Comparison of ENCODE assay signal across 20 cellular contexts in the genomic region with DNA sequence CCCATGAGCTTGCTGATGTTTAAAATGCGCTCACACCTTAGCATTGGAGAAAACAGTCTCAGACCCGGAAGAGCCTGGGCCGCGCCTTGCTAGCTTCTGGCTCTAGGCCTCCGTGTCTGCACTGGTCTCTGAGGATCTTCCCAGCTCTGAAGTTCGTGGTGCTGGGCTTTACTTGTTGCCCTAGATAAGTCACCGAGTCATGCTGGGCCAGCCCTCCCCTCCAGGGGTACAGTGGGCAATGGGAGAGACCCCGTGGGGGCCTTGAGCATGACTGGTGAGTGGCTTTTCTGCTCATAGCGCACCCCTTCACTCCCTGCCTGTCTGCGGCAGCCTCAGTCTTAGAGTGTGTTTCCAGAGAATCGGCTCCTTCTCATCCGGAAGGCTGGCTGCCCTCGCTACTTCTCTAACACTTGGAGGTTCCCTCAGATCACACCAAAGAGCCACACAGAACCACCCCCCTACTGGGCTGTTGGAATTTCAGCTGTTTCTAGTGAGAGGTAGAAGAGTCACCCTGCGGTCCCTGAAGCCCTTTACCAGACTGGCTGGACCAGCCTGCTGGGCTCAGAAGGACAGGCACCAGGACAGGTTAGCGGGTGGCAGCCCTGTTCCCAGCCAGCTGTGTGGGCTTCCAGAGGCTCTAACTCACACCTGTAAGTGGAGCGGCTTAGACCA. TPM values are rescaled to one million over a fixed set of nuclear protein-coding genes. Genes with fewer than 3 reads are reported as not detected.
DNase-seq lines count a peak whose midpoint lies in the region; ATAC-seq, FAIRE-seq and TF ChIP-seq lines count a peak whose summit lies in the region.
"Had no signal": no experiment of that assay in that cellular context is flagged by ENCODE, and none has a peak within 500 bp of the region (broad histone marks: within the 10 kb centered on the region; RNA-seq: fewer than 3 reads in every experiment).

No MANE protein-coding gene starts in this region.

- dilution Hi-C loops in IMR-90 (cut with HindIII; ENCODE audit: low sequenced_read_pairs, unreplicated experiment): no loop called here

- no peak overlapping the region for H2BK15ac ChIP-seq in IMR-90 (ENCODE audit: low read depth, low read length)

- no peak overlapping the region for H3K14ac ChIP-seq in IMR-90 (replicated peaks; ENCODE audit: low read depth, low read length)

- no peaks in the 10 kb centered on the region for H3K9me3 Mint-ChIP-seq in activated T-cell treated with anti-CD3 and anti-CD28 coated beads, Interleukin-2, amount 50 U/mL, for 24 hours
- H3K9me3 Mint-ChIP-seq: H9 had no signal

- ATAC-seq in IMR-90 (ENCODE audit: low read depth): no peak
- ATAC-seq in K562: peak; percentile 28; the same call in 2 of the 3 replicates
- ATAC-seq in mucosa of descending colon: peak; percentile 46
- ATAC-seq in GM19397 (IDR thresholded peaks at IDR 0.05; ENCODE audit: unreplicated experiment): no peak

- no peak overlapping the region for H2BK120ac ChIP-seq in IMR-90 (ENCODE audit: low read depth, low read length)

- no peak overlapping the region for H3K4me2 ChIP-seq in IMR-90 (ENCODE audit: low read depth, low read length)
- no peak overlapping the region for H3K4me2 ChIP-seq in K562 (ENCODE audit: insufficient read depth, low read length)

- H4K20me1 ChIP-seq in IMR-90 (ENCODE audit: insufficient read depth, low read length) (no peaks in the 10 kb centered on the region), K562 (replicated peaks; ENCODE audit: control insufficient read depth, insufficient read depth, low read length) (no peaks in the 10 kb centered on the region; the same call in 1 of the 2 replicates)

- H4K91ac ChIP-seq in IMR-90 (ENCODE audit: insufficient read depth, low read depth, low read length): no peak overlapping the region

- no peaks in the 10 kb centered on the region for H3K79me2 ChIP-seq in K562 (ENCODE audit: control insufficient read depth, insufficient read depth, low read length)

- no peak overlapping the region for H3K4me3 ChIP-seq in IMR-90 (ENCODE audit: insufficient read depth, low read depth, low read length)
- H3K4me3 ChIP-seq in K562: no peak overlapping the region
- no peak overlapping the region for H3K4me3 ChIP-seq in mucosa of descending colon
- H3K4me3 ChIP-seq in small intestine (ENCODE audit: low read depth in 1 of 2, low read length in 2 of 2): no peak overlapping the region
- H3K4me3 ChIP-seq: GM23248 had no signal

- TF ChIP-seq CTCF in IMR-90 (conservative IDR thresholded peaks at IDR 0.05; ENCODE audit: low read depth, low read length): no peak
- no peak for TF ChIP-seq CTCF in K562 (IDR thresholded peaks at IDR 0.05 in 2 of 3, conservative IDR thresholded peaks at IDR 0.05 in 1 of 3; ENCODE audit: insufficient read depth in 2 of 3, low read depth in 1 of 3, low read length in 3 of 3)
- no peak for TF ChIP-seq CTCF in mucosa of descending colon (IDR thresholded peaks at IDR 0.05)

- H3K18ac ChIP-seq in IMR-90 (ENCODE audit: low read depth, low read length): no peak overlapping the region

- peaks cover 1% of the 10 kb centered on the region for H3K4me1 ChIP-seq in IMR-90 (ENCODE audit: control insufficient read depth, insufficient read depth, low read length)
- no peaks in the 10 kb centered on the region for H3K4me1 ChIP-seq in K562 (replicated peaks in 1 of 2; ENCODE audit: control insufficient read depth in 2 of 2, insufficient read depth in 2 of 2, low read length in 2 of 2)
- peaks cover 25% of the 10 kb centered on the region for H3K4me1 ChIP-seq in mucosa of descending colon (ENCODE audit: low read depth)
- H3K4me1 ChIP-seq in small intestine (ENCODE audit: control insufficient read depth in 2 of 2, insufficient read depth in 1 of 2, low read depth in 1 of 2, low read length in 1 of 2): no peaks in the 10 kb centered on the region

- H4K5ac ChIP-seq in IMR-90 (ENCODE audit: low read depth, low read length): no peak overlapping the region

- no peak overlapping the region for H3K4ac ChIP-seq in IMR-90 (ENCODE audit: low read depth, low read length)

- H2AFZ ChIP-seq in IMR-90 (replicated peaks; ENCODE audit: low read length, poor library complexity) (peak overlapping the region; percentile 38), K562 (ENCODE audit: low read depth, low read length) (no peak overlapping the region)
- H2AFZ ChIP-seq: GM23248 had no signal

- no peaks in the 10 kb centered on the region for H3K36me3 Mint-ChIP-seq in activated T-cell treated with anti-CD3 and anti-CD28 coated beads, Interleukin-2, amount 50 U/mL, for 24 hours (ENCODE audit: low read depth)
- H3K36me3 Mint-ChIP-seq: CD4-positive, CD25-positive, alpha-beta regulatory T cell; IgD-negative memory B cell had no signal

- POLR2A ChIA-PET in IMR-90 (lab: Charles Lee; ENCODE audit: unreplicated experiment) (no interaction called here), K562 (lab: Yijun Ruan, JAX) (interaction anchor here (0.5 to 0.6 kb wide), 2 partner anchors 11 to 372 kb away, joined by 3 read pairs; no protein-coding TSS in a partner anchor)

- FAIRE-seq in K562 (lab: Jason Lieb, UNC) (no peak), small intestine (lab: Jason Lieb, UNC) (no peak)

- no peak overlapping the region for H2AK5ac ChIP-seq in IMR-90 (ENCODE audit: low read depth, low read length)

- H3K27ac ChIP-seq in IMR-90 (ENCODE audit: insufficient read depth, low read length) (no peak overlapping the region), K562 (ENCODE audit: extremely low read depth, low read depth, low read length) (no peak overlapping the region), small intestine (ENCODE audit: low read depth in 1 of 2, low read length in 1 of 2) (no peak overlapping the region)
- H3K27ac ChIP-seq: GM23248 had no signal

- no peaks in the 10 kb centered on the region for H3K79me1 ChIP-seq in IMR-90 (ENCODE audit: low read depth in 1 of 2, low read length in 2 of 2)

- no peak for DNase-seq in IMR-90
- DNase-seq in K562 (ENCODE audit: extremely low read depth in 1 of 4, low spot score in 3 of 4): no peak
- no peak for DNase-seq in mucosa of descending colon
- peak; percentile 5 for DNase-seq in small intestine
- DNase-seq in activated T-cell treated with anti-CD3 and anti-CD28 coated beads, Interleukin-2, amount 50 U/mL, for 24 hours: no peak
- no peak for DNase-seq in SK-N-DZ (ENCODE audit: low spot score)
- DNase-seq: BE2C; CD4-positive, CD25-positive, alpha-beta regulatory T cell; DMS79; GM23248; H9; Karpas-422; MV-4-11; NCI-H1105 treated with DMSO at 0.1 percent for 48 hours; NCI-H2171 treated with DMSO at 0.1 percent for 48 hours; NCI-H524 treated with DMSO at 0.1 percent for 48 hours; Right ventricle myocardium superior had no signal

- no peak overlapping the region for H2BK5ac ChIP-seq in IMR-90 (ENCODE audit: low read depth, low read length, poor library complexity, severe bottlenecking)

- no peak overlapping the region for H3K4me3 Mint-ChIP-seq in activated T-cell treated with anti-CD3 and anti-CD28 coated beads, Interleukin-2, amount 50 U/mL, for 24 hours
- H3K4me3 Mint-ChIP-seq: H9, IgD-negative memory B cell had no signal

- H3K9me3 ChIP-seq in IMR-90 (ENCODE audit: control insufficient read depth, insufficient read depth, low read length) (no peaks in the 10 kb centered on the region), K562 (replicated peaks; ENCODE audit: control insufficient read depth, insufficient read depth, low read depth, low read length) (no peaks in the 10 kb centered on the region), mucosa of descending colon (no peaks in the 10 kb centered on the region), small intestine (ENCODE audit: control insufficient read depth, low read depth) (no peaks in the 10 kb centered on the region)
- H3K9me3 ChIP-seq: BE2C had no signal

- TF ChIP-seq POLR2A in IMR-90 (IDR thresholded peaks at IDR 0.05; ENCODE audit: low read depth, low read length): no peak
- TF ChIP-seq POLR2A in K562 (conservative IDR thresholded peaks at IDR 0.05): no peak

- 90% methylated on average over 2 of the region's 16 CpGs; no CpG with 5 or more reads in 1 of the 2 experiments for WGBS in IMR-90 (ENCODE audit: extremely low coverage in 2 of 2, insufficient read length in 1 of 2), 2 experiments
- WGBS in K562 (ENCODE audit: insufficient coverage, low coverage, missing lambda C conversion rate): under 1% methylated on average over 16 of the region's 16 CpGs
- WGBS in small intestine, 3 donors: 77 to 84% (median 79%) methylated on average over 16 of the region's 16 CpGs

- no peak overlapping the region for H3K23ac ChIP-seq in IMR-90 (ENCODE audit: low read depth, low read length)

- H3K9me1 ChIP-seq in IMR-90 (ENCODE audit: insufficient read depth, low read length) (peaks cover 7% of the 10 kb centered on the region), K562 (ENCODE audit: control insufficient read depth, insufficient read depth, low read length) (no peaks in the 10 kb centered on the region)

- H3K9ac ChIP-seq in IMR-90 (ENCODE audit: low read depth, low read length) (no peak overlapping the region), K562 (ENCODE audit: insufficient read depth in 1 of 2, low read depth in 2 of 2, low read length in 2 of 2) (no peak overlapping the region)
- H3K9ac ChIP-seq: GM23248 had no signal

- intact Hi-C loops in IMR-90 (cut with micrococcal nuclease): no loop called here
- intact Hi-C loops in K562 (cut with micrococcal nuclease): no loop called here
- intact Hi-C loops in mucosa of descending colon (cut with DNase I, micrococcal nuclease): no loop called here

- no peak overlapping the region for H3K27ac Mint-ChIP-seq in activated T-cell treated with anti-CD3 and anti-CD28 coated beads, Interleukin-2, amount 50 U/mL, for 24 hours
- H3K27ac Mint-ChIP-seq: CD4-positive, CD25-positive, alpha-beta regulatory T cell; IgD-negative memory B cell had no signal

- BruUV-seq in IMR-90 (replicated peaks; lab: Mats Ljungman, UMichigan) (no TSS peak), K562 (replicated peaks; lab: Mats Ljungman, UMichigan) (no TSS peak)

- TF ChIP-seq RAD21 in IMR-90 (IDR thresholded peaks at IDR 0.05; ENCODE audit: low read length) (no peak), K562 (CRISPR knock-in tag; conservative IDR thresholded peaks at IDR 0.05 in 1 of 2, IDR thresholded peaks at IDR 0.05 in 1 of 2) (no peak)

- H2BK20ac ChIP-seq in IMR-90 (ENCODE audit: low read depth, low read length): no peak overlapping the region

- H3K27me3 ChIP-seq in IMR-90 (ENCODE audit: control insufficient read depth, insufficient read depth, low read length): no peaks in the 10 kb centered on the region
- H3K27me3 ChIP-seq in K562 (ENCODE audit: control insufficient read depth in 2 of 2, insufficient read depth in 2 of 2, low read length in 2 of 2): peaks cover 27 to 76% of the 10 kb centered on the region in 2 experiments
- H3K27me3 ChIP-seq in small intestine (ENCODE audit: control insufficient read depth in 2 of 2, insufficient read depth in 2 of 2, low read length in 2 of 2): no peaks in the 10 kb centered on the region
- H3K27me3 ChIP-seq: BE2C had no signal

- CTCF ChIA-PET in IMR-90 (lab: Yijun Ruan, JAX): interaction anchor here (0.8 to 0.9 kb wide), 2 partner anchors 10 to 111 kb away, joined by 3 read pairs; no protein-coding TSS in a partner anchor
- CTCF ChIA-PET in K562 (lab: Yijun Ruan, JAX; ENCODE audit: low intra/inter-chr PET ratio): no interaction called here

- no peak overlapping the region for H4K8ac ChIP-seq in IMR-90 (ENCODE audit: low read depth in 2 of 2, low read length in 2 of 2)

- no peaks in the 10 kb centered on the region for H3K36me3 ChIP-seq in IMR-90 (ENCODE audit: control insufficient read depth, insufficient read depth, low read length)
- H3K36me3 ChIP-seq in K562 (ENCODE audit: control insufficient read depth, insufficient read depth, low read length): no peaks in the 10 kb centered on the region
- no peaks in the 10 kb centered on the region for H3K36me3 ChIP-seq in mucosa of descending colon (ENCODE audit: low read depth)
- H3K36me3 ChIP-seq in small intestine (ENCODE audit: control insufficient read depth in 2 of 2, insufficient read depth in 2 of 2, low read length in 2 of 2): no peaks in the 10 kb centered on the region
- H3K36me3 ChIP-seq: BE2C had no signal

- H3K27me3 Mint-ChIP-seq in activated T-cell treated with anti-CD3 and anti-CD28 coated beads, Interleukin-2, amount 50 U/mL, for 24 hours: peaks cover 58% of the 10 kb centered on the region

- TF ChIP-seq EP300 in K562 (IDR thresholded peaks at IDR 0.05; ENCODE audit: low read length): no peak

- H3K4me1 Mint-ChIP-seq in activated T-cell treated with anti-CD3 and anti-CD28 coated beads, Interleukin-2, amount 50 U/mL, for 24 hours (ENCODE audit: low read depth): no peaks in the 10 kb centered on the region
- H3K4me1 Mint-ChIP-seq: CD4-positive, CD25-positive, alpha-beta regulatory T cell; IgD-negative memory B cell had no signal

- H2AK9ac ChIP-seq in IMR-90 (replicated peaks; ENCODE audit: low read depth, low read length, poor library complexity): no peak overlapping the region

- H3K56ac ChIP-seq in IMR-90 (ENCODE audit: extremely low read depth, insufficient read depth, low read length): no peak overlapping the region

- in situ Hi-C loops in IMR-90 (cut with MboI; ENCODE audit: low sequenced_read_pairs) (no loop called here), K562 (cut with MboI) (no loop called here)

RNA-seq across cellular contexts. Expression of a gene that starts 17.7 kb away (rescaled TPM):
- total RNA-seq in IMR-90 (2012; rRNA removed): 5.0 and 8.6 TPM in 2 replicates
- polyA plus RNA-seq in IMR-90 (2012; rRNA removed): 2.9 and 3.1 TPM in 2 replicates
- polyA plus RNA-seq in IMR-90 (2012; cell fraction: cytosol; rRNA removed): 1.6 and 6.2 TPM in 2 replicates
- 1.4 and 4.7 TPM in 2 replicates for polyA plus RNA-seq in IMR-90 (2012; cell fraction: nucleus; rRNA removed; ENCODE audit: low replicate concordance)
- total RNA-seq in K562 (2011; cell fraction: chromatin; rRNA removed; ENCODE audit: low replicate concordance): not detected in 2 replicates
- not detected in 2 replicates for total RNA-seq in K562 (2011; cell fraction: nucleolus; rRNA removed)
- total RNA-seq in K562 (2011; cell fraction: nucleoplasm; rRNA removed): not detected in 2 replicates
- not detected in 2 replicates for total RNA-seq in K562 (2014; rRNA removed)
- not detected in 2 replicates for total RNA-seq in K562 (2014; rRNA removed; fragmentation: Illumina TruSeq; extraction: Trizol)
- total RNA-seq in K562 (2015; rRNA removed; fragmentation: Illumina TruSeq; extraction: Trizol): not detected in 2 replicates
- total RNA-seq in K562 (2021): 0.38 and 0.40 TPM in 2 replicates
- polyA plus RNA-seq in K562 (2011; rRNA removed): not detected in 2 replicates
- polyA plus RNA-seq in K562 (2011; cell fraction: cytosol; rRNA removed): not detected in 2 replicates
- polyA plus RNA-seq in K562 (2011; cell fraction: nucleus; rRNA removed): not detected in 2 replicates
- not detected in 2 replicates for polyA plus RNA-seq in K562 (2012)
- not detected in 2 replicates for polyA plus RNA-seq in K562 (2014; fragmentation: Illumina TruSeq; extraction: Trizol)
- not detected for polyA plus RNA-seq in K562 (2014; fragmentation: Nextera tagmentation; extraction: Ambion mirVana)
- polyA plus RNA-seq in K562 (2014; rRNA removed): not detected in 2 replicates
- polyA minus RNA-seq in K562 (2011; rRNA and poly(A)+ RNA removed): not detected in 2 replicates
- not detected in 2 replicates for polyA minus RNA-seq in K562 (2011; cell fraction: cytosol; rRNA and poly(A)+ RNA removed)
- polyA minus RNA-seq in K562 (2011; cell fraction: nucleus; rRNA and poly(A)+ RNA removed): not detected in 2 replicates
- total RNA-seq in mucosa of descending colon: 10 to 100 TPM in 2 of 3 donors, 1 to 10 TPM in 1; 4.7 to 18.0 (median 12.9) TPM
- polyA plus RNA-seq in small intestine: 10 to 100 TPM in 1 of 3 donors, 1 to 10 TPM in 2; 3.8 to 37.3 (median 9.9) TPM
- polyA plus RNA-seq in SK-N-DZ (2014; cell fraction: cytosol; rRNA removed): 0.09 TPM in 1 of 2 replicates, not detected in the other
- not detected in 2 replicates for polyA plus RNA-seq in SK-N-DZ (2014; cell fraction: nucleus; rRNA removed)
- total RNA-seq: CD4-positive, CD25-positive, alpha-beta regulatory T cell; OCI-LY7 had no signal
- polyA plus RNA-seq: CD4-positive, CD25-positive, alpha-beta regulatory T cell; IgD-negative memory B cell had no signal

RNA-seq across cellular contexts. Expression of a gene that starts 21.8 kb away (rescaled TPM):
- 1.9 and 3.0 TPM in 2 replicates for total RNA-seq in IMR-90 (2012; rRNA removed)
- 5.8 and 6.8 TPM in 2 replicates for polyA plus RNA-seq in IMR-90 (2012; rRNA removed)
- 3.1 and 5.1 TPM in 2 replicates for polyA plus RNA-seq in IMR-90 (2012; cell fraction: cytosol; rRNA removed)
- polyA plus RNA-seq in IMR-90 (2012; cell fraction: nucleus; rRNA removed; ENCODE audit: low replicate concordance): 19.9 and 31.2 TPM in 2 replicates
- total RNA-seq in K562 (2011; cell fraction: chromatin; rRNA removed; ENCODE audit: low replicate concordance): 0.28 and 1.9 TPM in 2 replicates
- 1.2 and 1.4 TPM in 2 replicates for total RNA-seq in K562 (2011; cell fraction: nucleolus; rRNA removed)
- total RNA-seq in K562 (2011; cell fraction: nucleoplasm; rRNA removed): 0.23 and 0.44 TPM in 2 replicates
- 0.16 and 1.5 TPM in 2 replicates for total RNA-seq in K562 (2014; rRNA removed)
- total RNA-seq in K562 (2014; rRNA removed; fragmentation: Illumina TruSeq; extraction: Trizol): 0.03 and 0.11 TPM in 2 replicates
- total RNA-seq in K562 (2015; rRNA removed; fragmentation: Illumina TruSeq; extraction: Trizol): 0.04 and 0.11 TPM in 2 replicates
- total RNA-seq in K562 (2021): 0.25 and 0.49 TPM in 2 replicates
- 0.24 and 0.34 TPM in 2 replicates for polyA plus RNA-seq in K562 (2011; rRNA removed)
- 0.40 and 0.55 TPM in 2 replicates for polyA plus RNA-seq in K562 (2011; cell fraction: cytosol; rRNA removed)
- polyA plus RNA-seq in K562 (2011; cell fraction: nucleus; rRNA removed): 0.47 and 1.5 TPM in 2 replicates
- 0.20 and 0.43 TPM in 2 replicates for polyA plus RNA-seq in K562 (2012)
- 0.06 and 0.09 TPM in 2 replicates for polyA plus RNA-seq in K562 (2014; fragmentation: Illumina TruSeq; extraction: Trizol)
- polyA plus RNA-seq in K562 (2014; fragmentation: Nextera tagmentation; extraction: Ambion mirVana): under 1 TPM; 0.01 to 0.03 TPM
- polyA plus RNA-seq in K562 (2014; rRNA removed): 0.20 and 0.27 TPM in 2 replicates
- 0.07 and 0.27 TPM in 2 replicates for polyA minus RNA-seq in K562 (2011; rRNA and poly(A)+ RNA removed)
- polyA minus RNA-seq in K562 (2011; cell fraction: cytosol; rRNA and poly(A)+ RNA removed): 0.82 TPM in 1 of 2 replicates, not detected in the other
- 0.27 and 2.0 TPM in 2 replicates for polyA minus RNA-seq in K562 (2011; cell fraction: nucleus; rRNA and poly(A)+ RNA removed)
- 10 to 100 TPM; 43.7 to 60.1 (median 50.6) TPM for total RNA-seq in mucosa of descending colon
- polyA plus RNA-seq in small intestine: 1 to 10 TPM; 3.8 to 9.4 (median 6.3) TPM
- polyA plus RNA-seq in SK-N-DZ (2014; cell fraction: cytosol; rRNA removed): not detected in 2 replicates
- 0.09 TPM in 1 of 2 replicates, not detected in the other for polyA plus RNA-seq in SK-N-DZ (2014; cell fraction: nucleus; rRNA removed)

Comparison
In these comparisons a context has a peak if more than half of its experiments do, and no peak if none do; other contexts are left out.
1. ATAC-seq: peak in K562 (single experiment) and mucosa of descending colon (single experiment); none in IMR-90 (single experiment) and GM19397 (single experiment).
2. RNA of a gene that starts 21.8 kb away (total RNA-seq): 43.7 to 60.1 TPM in mucosa of descending colon; 1.9 to 3.0 TPM in IMR-90 and 0.03 to 1.9 TPM in K562; every median in the first group is over 10 times any median in the second.